15 cellular contexts compared by ENCODE assay signal in the genomic region with DNA sequence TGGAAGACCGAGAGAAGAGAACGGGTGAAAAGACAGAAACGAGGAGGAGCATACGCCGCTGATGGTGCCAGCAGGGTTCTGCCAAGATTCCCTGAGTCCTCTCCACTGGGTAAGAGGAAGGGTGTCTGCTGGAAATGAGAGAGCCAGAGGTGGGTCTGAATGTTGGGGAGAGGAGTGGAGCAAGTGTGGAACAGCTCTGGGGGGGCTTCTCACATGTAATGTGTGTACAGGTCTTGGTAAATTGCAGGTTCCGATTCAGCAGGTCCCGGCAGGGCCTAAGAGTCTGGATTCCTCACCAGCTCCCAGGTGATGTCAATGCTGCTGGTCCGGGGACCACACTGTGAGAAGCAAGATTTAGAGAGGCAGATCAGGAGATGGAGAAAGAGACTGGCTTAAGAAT. TPM values are rescaled to one million over a fixed set of nuclear protein-coding genes. Genes with fewer than 3 reads are reported as not detected.
DNase-seq lines count a peak whose midpoint lies in the region; ATAC-seq and TF ChIP-seq lines count a peak whose summit lies in the region.
"Had no signal": no experiment of that assay in that cellular context is flagged by ENCODE, and none has a peak within 500 bp of the region (broad histone marks: within the 10 kb centered on the region; RNA-seq: fewer than 3 reads in every experiment).

No MANE protein-coding gene starts in this region.

- no peak overlapping the region for H3K27ac Mint-ChIP-seq in MCF 10A (ENCODE audit: low read depth, unreplicated experiment)
- no peak overlapping the region for H3K27ac Mint-ChIP-seq in activated CD8-positive, alpha-beta T cell treated with anti-CD3 and anti-CD28 coated beads, Interleukin-2, amount 10 ng/mL, durations not matched to agents 7 days and 5 days

- no peak overlapping the region for H2AFZ ChIP-seq in mammary epithelial cell (ENCODE audit: low read depth, low read length)

- H3K9me3 ChIP-seq in mammary epithelial cell (replicated peaks; ENCODE audit: insufficient read depth, low read length) = no peaks in the 10 kb centered on the region
- H3K9me3 ChIP-seq in stomach smooth muscle (ENCODE audit: control insufficient read depth in 2 of 2, low read length in 2 of 2) = no peaks in the 10 kb centered on the region
- H3K9me3 ChIP-seq: body of pancreas, lower lobe of right lung, SJSA1 had no signal

- no peak overlapping the region for H3K9ac ChIP-seq in mammary epithelial cell (ENCODE audit: insufficient read depth, low read length)
- H3K9ac ChIP-seq in stomach smooth muscle (ENCODE audit: low read length in 2 of 2) = no peak overlapping the region

- no peaks in the 10 kb centered on the region for H3K36me3 Mint-ChIP-seq in MCF 10A (ENCODE audit: insufficient read depth, unreplicated experiment)
- H3K36me3 Mint-ChIP-seq in activated CD8-positive, alpha-beta T cell treated with anti-CD3 and anti-CD28 coated beads, Interleukin-2, amount 10 ng/mL, durations not matched to agents 7 days and 5 days (ENCODE audit: low read depth) = peaks cover 3% of the 10 kb centered on the region

- no peak overlapping the region for H3K4me2 ChIP-seq in mammary epithelial cell (ENCODE audit: insufficient read depth, low read depth, low read length)

- H3K9me3 Mint-ChIP-seq in MCF 10A (ENCODE audit: unreplicated experiment) = no peaks in the 10 kb centered on the region
- H3K9me3 Mint-ChIP-seq in activated CD8-positive, alpha-beta T cell treated with anti-CD3 and anti-CD28 coated beads, Interleukin-2, amount 10 ng/mL, durations not matched to agents 7 days and 5 days (ENCODE audit: insufficient read depth) = no peaks in the 10 kb centered on the region

- peak overlapping the region; percentile 66 for H3K4me3 Mint-ChIP-seq in MCF 10A (ENCODE audit: unreplicated experiment)
- peak overlapping the region; percentile 74 for H3K4me3 Mint-ChIP-seq in activated CD8-positive, alpha-beta T cell treated with anti-CD3 and anti-CD28 coated beads, Interleukin-2, amount 10 ng/mL, durations not matched to agents 7 days and 5 days

- ATAC-seq in activated CD8-positive, alpha-beta T cell treated with anti-CD3 and anti-CD28 coated beads, Interleukin-2, amount 10 ng/mL, durations not matched to agents 7 days and 5 days = no peak
- ATAC-seq in HG03442 (IDR thresholded peaks at IDR 0.05; ENCODE audit: unreplicated experiment) = no peak
- ATAC-seq: K562, lower lobe of right lung had no signal

- dilution Hi-C loops in mammary epithelial cell (cut with HindIII; ENCODE audit: low sequenced_read_pairs) = no loop called here

- peaks cover 8% of the 10 kb centered on the region for H3K4me1 Mint-ChIP-seq in MCF 10A (ENCODE audit: insufficient read depth, unreplicated experiment)
- H3K4me1 Mint-ChIP-seq in activated CD8-positive, alpha-beta T cell treated with anti-CD3 and anti-CD28 coated beads, Interleukin-2, amount 10 ng/mL, durations not matched to agents 7 days and 5 days (ENCODE audit: low read depth) = peaks cover 25% of the 10 kb centered on the region

- intact Hi-C loops in MCF 10A (cut with micrococcal nuclease) = no loop called here
- intact Hi-C loops in mammary epithelial cell (cut with micrococcal nuclease) = no loop called here

- CTCF ChIA-PET in MCF 10A (lab: Yijun Ruan, JAX) (no interaction called here), mammary epithelial cell (lab: Charles Lee; ENCODE audit: low non-redundant PET) (no interaction called here)
- CTCF ChIA-PET in activated CD8-positive, alpha-beta T cell treated with anti-CD3 and anti-CD28 coated beads, Interleukin-2, amount 10 ng/mL, durations not matched to agents 7 days and 5 days (lab: Charles Lee) = interaction anchor here (7.0 kb wide), 1 partner anchor 51 kb away, joined by 140 read pairs; no protein-coding TSS in a partner anchor

- no peak overlapping the region for H3K4me3 ChIP-seq in mammary epithelial cell (replicated peaks in 1 of 3; ENCODE audit: insufficient read depth in 1 of 3, low read depth in 2 of 3, low read length in 3 of 3)
- H3K4me3 ChIP-seq in stomach smooth muscle (ENCODE audit: low read length in 2 of 2) = no peak overlapping the region
- H3K4me3 ChIP-seq: body of pancreas, K562, SJSA1 had no signal

- no peaks in the 10 kb centered on the region for H3K79me2 ChIP-seq in mammary epithelial cell (ENCODE audit: insufficient read depth, low read length)

- DNase-seq in MCF 10A (ENCODE audit: unreplicated experiment) = no peak
- no peak for DNase-seq in mammary epithelial cell
- DNase-seq in activated CD8-positive, alpha-beta T cell treated with anti-CD3 and anti-CD28 coated beads, Interleukin-2, amount 10 ng/mL, durations not matched to agents 7 days and 5 days = no peak
- peak; percentile 60 for DNase-seq in mesenteric fat pad (ENCODE audit: low spot score)
- no peak for DNase-seq in GF-D8 (lab: John Stamatoyannopoulos, UW)
- no peak for DNase-seq in NK-92 treated with Interleukin-12 subunit alpha and Interleukin-12 subunit beta, amount 100 ng/mL, for 24 hours (lab: John Stamatoyannopoulos, UW)
- DNase-seq: effector CD8-positive, alpha-beta T cell; lower lobe of right lung; NCI-H1417; NCI-H226 had no signal

- no TSS peak for BruUV-seq in MCF 10A (replicated peaks; lab: Mats Ljungman, UMichigan)
- BruUV-seq in mammary epithelial cell (replicated peaks; lab: Mats Ljungman, UMichigan) = no TSS peak

- peaks cover 62% of the 10 kb centered on the region for H3K27me3 Mint-ChIP-seq in MCF 10A (ENCODE audit: insufficient read depth, unreplicated experiment)
- H3K27me3 Mint-ChIP-seq in activated CD8-positive, alpha-beta T cell treated with anti-CD3 and anti-CD28 coated beads, Interleukin-2, amount 10 ng/mL, durations not matched to agents 7 days and 5 days (ENCODE audit: low read depth) = peaks cover 51% of the 10 kb centered on the region

- no peak overlapping the region for H3K27ac ChIP-seq in mammary epithelial cell (ENCODE audit: insufficient read depth, low read depth, low read length)
- peak overlapping the region; percentile 76 for H3K27ac ChIP-seq in stomach smooth muscle (ENCODE audit: low read length)
- H3K27ac ChIP-seq: SJSA1 had no signal

- in situ Hi-C loops in mammary epithelial cell (cut with MboI; ENCODE audit: low sequenced_read_pairs in 2 of 2) = no loop called here

- H3K4me1 ChIP-seq in mammary epithelial cell (ENCODE audit: insufficient read depth, low read length) = no peaks in the 10 kb centered on the region
- peaks cover 18% of the 10 kb centered on the region for H3K4me1 ChIP-seq in stomach smooth muscle (ENCODE audit: control insufficient read depth, insufficient read depth, low read length)

- no peaks in the 10 kb centered on the region for H3K36me3 ChIP-seq in mammary epithelial cell (ENCODE audit: insufficient read depth, low read length)
- no peaks in the 10 kb centered on the region for H3K36me3 ChIP-seq in stomach smooth muscle (ENCODE audit: control insufficient read depth in 2 of 2, insufficient read depth in 2 of 2, low read length in 2 of 2)
- H3K36me3 ChIP-seq: lower lobe of right lung, SJSA1 had no signal

- POLR2A ChIA-PET in MCF 10A (lab: Yijun Ruan, JAX) = interaction anchor here (0.6 kb wide), 1 partner anchor 32 kb away, joined by 3 read pairs; no protein-coding TSS in a partner anchor
- POLR2A ChIA-PET in activated CD8-positive, alpha-beta T cell treated with anti-CD3 and anti-CD28 coated beads, Interleukin-2, amount 10 ng/mL, durations not matched to agents 7 days and 5 days (lab: Charles Lee) = no interaction called here

- TF ChIP-seq CTCF in MCF 10A (IDR thresholded peaks at IDR 0.05; ENCODE audit: unreplicated experiment) (no peak), mammary epithelial cell (conservative IDR thresholded peaks at IDR 0.05 in 1 of 2, IDR thresholded peaks at IDR 0.05 in 1 of 2; ENCODE audit: extremely low read depth in 1 of 2, insufficient read depth in 1 of 2, low read depth in 1 of 2, low read length in 2 of 2) (no peak)

- H3K27me3 ChIP-seq in mammary epithelial cell (ENCODE audit: insufficient read depth, low read length) (peaks cover 40% of the 10 kb centered on the region), stomach smooth muscle (ENCODE audit: control insufficient read depth in 1 of 2, insufficient read depth in 2 of 2, low read length in 2 of 2) (peaks cover 0 to 2% of the 10 kb centered on the region in 2 donors)

- WGBS in mammary epithelial cell (ENCODE audit: low coverage, missing lambda C conversion rate) = 88% methylated on average over 6 of the region's 8 CpGs

- no peaks in the 10 kb centered on the region for H4K20me1 ChIP-seq in mammary epithelial cell (ENCODE audit: insufficient read depth, low read length)

RNA-seq across cellular contexts. Expression of gene EBF4, which starts 1.5 kb away (rescaled TPM):
- total RNA-seq in MCF 10A (2022) (not detected in 2 replicates), mammary epithelial cell (under 1 TPM in 1 of 2 donors, not detected in 1; 0.17 TPM), mesenteric fat pad (6.0 TPM)
- not detected for polyA plus RNA-seq in mammary epithelial cell
- polyA minus RNA-seq in mammary epithelial cell = not detected
- total RNA-seq in activated CD8-positive, alpha-beta T cell treated with anti-CD3 and anti-CD28 coated beads, Interleukin-2, amount 10 ng/mL, durations not matched to agents 7 days and 5 days = not detected
- polyA plus RNA-seq: K562 had no signal

RNA-seq across cellular contexts. Expression of gene IDH3B, which starts 27.1 kb away (rescaled TPM):
- total RNA-seq in MCF 10A (2022) = 80.5 and 102 TPM in 2 replicates
- total RNA-seq in mammary epithelial cell = 10 to 100 TPM; 50.0 to 78.5 TPM
- polyA plus RNA-seq in mammary epithelial cell = 131 TPM
- polyA minus RNA-seq in mammary epithelial cell = 153 TPM
- 100 to 1,000 TPM in 1 of 2 experiments, 10 to 100 TPM in 1; 99.6 to 100 TPM for total RNA-seq in activated CD8-positive, alpha-beta T cell treated with anti-CD3 and anti-CD28 coated beads, Interleukin-2, amount 10 ng/mL, durations not matched to agents 7 days and 5 days
- 66.7 TPM for total RNA-seq in mesenteric fat pad

RNA-seq across cellular contexts. Expression of gene NOP56, which starts 38.7 kb away (rescaled TPM):
- total RNA-seq in MCF 10A (2022) = 228 and 340 TPM in 2 replicates
- 100 to 1,000 TPM; 101 to 297 TPM for total RNA-seq in mammary epithelial cell
- polyA plus RNA-seq in mammary epithelial cell = 258 TPM
- 285 TPM for polyA minus RNA-seq in mammary epithelial cell
- total RNA-seq in activated CD8-positive, alpha-beta T cell treated with anti-CD3 and anti-CD28 coated beads, Interleukin-2, amount 10 ng/mL, durations not matched to agents 7 days and 5 days = 100 to 1,000 TPM; 441 to 450 TPM
- total RNA-seq in mesenteric fat pad = 165 TPM
